18 cellular contexts compared by ENCODE assay signal in the genomic region with DNA sequence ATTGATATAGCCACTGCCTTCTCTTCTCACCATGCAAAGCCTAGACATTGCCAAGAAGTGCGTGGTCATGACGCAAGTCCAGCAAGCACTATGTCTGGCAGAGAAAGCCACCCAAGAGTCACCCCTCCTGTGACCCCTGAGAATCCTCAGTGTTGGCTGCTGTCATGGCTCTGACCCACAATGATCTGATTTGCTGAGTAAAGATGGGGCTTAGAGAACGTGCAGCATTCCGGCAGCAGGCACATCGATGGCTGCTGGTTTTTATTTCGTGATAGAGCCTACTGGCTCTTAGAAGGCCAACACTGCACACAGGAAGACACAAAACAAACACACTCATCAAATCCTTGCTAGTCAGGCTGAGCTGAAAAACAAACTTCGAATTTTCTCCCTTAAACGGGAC.
DNase-seq lines count a peak whose midpoint lies in the region; ATAC-seq and TF ChIP-seq lines count a peak whose summit lies in the region.
"Had no signal": no experiment of that assay in that cellular context is flagged by ENCODE, and none has a peak within 500 bp of the region (broad histone marks: within the 10 kb centered on the region; RNA-seq: fewer than 3 reads in every experiment).

No MANE protein-coding gene starts in this region.

- no peaks in the 10 kb centered on the region for H3K36me3 ChIP-seq in adrenal gland (replicated peaks in 1 of 2)

- CTCF ChIA-PET in Calu3 (lab: Charles Lee): no interaction called here

- H3K27ac Mint-ChIP-seq in osteocyte (ENCODE audit: unreplicated experiment) (peak overlapping the region; percentile 88), Calu3 (ENCODE audit: unreplicated experiment) (no peak overlapping the region)
- H3K27ac Mint-ChIP-seq: activated naive CD8-positive, alpha-beta T cell treated with anti-CD3 and anti-CD28 coated beads for 36 hours; brain had no signal

- H3K4me3 Mint-ChIP-seq in osteocyte (ENCODE audit: unreplicated experiment) (peak overlapping the region; percentile 43), Calu3 (ENCODE audit: low read depth, unreplicated experiment) (no peak overlapping the region)
- H3K4me3 Mint-ChIP-seq: activated naive CD8-positive, alpha-beta T cell treated with anti-CD3 and anti-CD28 coated beads for 36 hours; brain had no signal

- H3K4me1 ChIP-seq in adrenal gland (replicated peaks in 1 of 2): no peaks in the 10 kb centered on the region

- peak overlapping the region in 3 of 5 donors; percentile 23 to 71 (median 67) for H3K27ac ChIP-seq in adrenal gland
- H3K27ac ChIP-seq: C4-2B, coronary artery had no signal

- intact Hi-C loops in adrenal gland (cut with DNase I): no loop called here
- intact Hi-C loops in Calu3 (cut with micrococcal nuclease; ENCODE audit: unreplicated experiment): no loop called here

- H3K36me3 Mint-ChIP-seq in osteocyte (ENCODE audit: unreplicated experiment) (no peaks in the 10 kb centered on the region), Calu3 (ENCODE audit: insufficient read depth, unreplicated experiment) (peaks cover 5% of the 10 kb centered on the region)
- H3K36me3 Mint-ChIP-seq: activated naive CD8-positive, alpha-beta T cell treated with anti-CD3 and anti-CD28 coated beads for 36 hours had no signal

- 55 to 65% (median 62%) methylated on average over 8 of the region's 8 CpGs for WGBS in adrenal gland, 4 donors

- peak; percentile 52 for DNase-seq in HCEC 1CT
- peak in 6 of 7 donors; percentile 15 to 67 (median 23) for DNase-seq in adrenal gland
- DNase-seq in fibroblast of villous mesenchyme (ENCODE audit: low read depth): peak; percentile 47
- no peak for DNase-seq in osteocyte (ENCODE audit: extremely low spot score, unreplicated experiment)
- DNase-seq in activated CD4-positive, alpha-beta T cell treated with anti-CD3 and anti-CD28 coated beads, Interleukin-2, amount 50 U/mL, for 4 hours: no peak
- no peak for DNase-seq in Calu3
- DNase-seq: activated CD8-positive, alpha-beta memory T cell treated with anti-CD3 and anti-CD28 coated beads, Interleukin-2, amount 50 U/mL, for 48 hours; activated naive CD8-positive, alpha-beta T cell treated with anti-CD3 and anti-CD28 coated beads for 36 hours; NCI-H1105 treated with DMSO at 0.1 percent for 48 hours; NCI-H510A treated with DMSO at 0.1 percent for 48 hours; occipital lobe; retina; stimulated activated CD4-positive, alpha-beta T cell treated with anti-CD3 and anti-CD28 coated beads, Interleukin-12 subunit alpha, Interleukin-12 subunit beta, amount 100 ng/mL, for 4 hours had no signal

- no TSS peak for BruUV-seq in Calu3 (replicated peaks; lab: Mats Ljungman, UMichigan)

- no peaks in the 10 kb centered on the region for H3K9me3 ChIP-seq in adrenal gland (replicated peaks in 1 of 3)

- no peak for TF ChIP-seq POLR2A in adrenal gland (IDR thresholded peaks at IDR 0.05)

- no peaks in the 10 kb centered on the region for H3K9me3 Mint-ChIP-seq in osteocyte (ENCODE audit: unreplicated experiment)
- peaks cover 2% of the 10 kb centered on the region for H3K9me3 Mint-ChIP-seq in Calu3 (ENCODE audit: low read depth, unreplicated experiment)
- H3K9me3 Mint-ChIP-seq: activated naive CD8-positive, alpha-beta T cell treated with anti-CD3 and anti-CD28 coated beads for 36 hours had no signal

- TF ChIP-seq CTCF in adrenal gland (IDR thresholded peaks at IDR 0.05) (no peak), fibroblast of villous mesenchyme (IDR thresholded peaks at IDR 0.05; ENCODE audit: insufficient read depth, low read depth, low read length) (no peak), osteocyte (IDR thresholded peaks at IDR 0.05) (no peak), Calu3 (IDR thresholded peaks at IDR 0.05; ENCODE audit: unreplicated experiment) (no peak)

- H3K27me3 ChIP-seq in adrenal gland: no peaks in the 10 kb centered on the region

- ATAC-seq in HG03378 (IDR thresholded peaks at IDR 0.05; ENCODE audit: unreplicated experiment) (no peak), HG03097 (IDR thresholded peaks at IDR 0.05; ENCODE audit: low FRiP score, unreplicated experiment) (no peak)

- H3K4me3 ChIP-seq in adrenal gland (no peak overlapping the region), fibroblast of villous mesenchyme (ENCODE audit: low read depth, low read length) (no peak overlapping the region)
- H3K4me3 ChIP-seq: coronary artery had no signal

- H3K27me3 Mint-ChIP-seq in osteocyte (ENCODE audit: unreplicated experiment): no peaks in the 10 kb centered on the region
- H3K27me3 Mint-ChIP-seq in Calu3 (ENCODE audit: unreplicated experiment): no peaks in the 10 kb centered on the region

- H3K4me1 Mint-ChIP-seq in osteocyte (ENCODE audit: unreplicated experiment) (peaks cover 74% of the 10 kb centered on the region), Calu3 (ENCODE audit: low read depth, unreplicated experiment) (peaks cover 47% of the 10 kb centered on the region)

Comparison
In these comparisons a context has a peak if more than half of its experiments do, and no peak if none do; other contexts are left out.
1. DNase-seq: peak in HCEC 1CT (single experiment), adrenal gland (6 of 7) and fibroblast of villous mesenchyme (single experiment); none in osteocyte (single experiment), activated CD4-positive, alpha-beta T cell treated with anti-CD3 and anti-CD28 coated beads, Interleukin-2, amount 50 U/mL, for 4 hours (0 of 2) and Calu3 (single experiment).